In the genomic region with DNA sequence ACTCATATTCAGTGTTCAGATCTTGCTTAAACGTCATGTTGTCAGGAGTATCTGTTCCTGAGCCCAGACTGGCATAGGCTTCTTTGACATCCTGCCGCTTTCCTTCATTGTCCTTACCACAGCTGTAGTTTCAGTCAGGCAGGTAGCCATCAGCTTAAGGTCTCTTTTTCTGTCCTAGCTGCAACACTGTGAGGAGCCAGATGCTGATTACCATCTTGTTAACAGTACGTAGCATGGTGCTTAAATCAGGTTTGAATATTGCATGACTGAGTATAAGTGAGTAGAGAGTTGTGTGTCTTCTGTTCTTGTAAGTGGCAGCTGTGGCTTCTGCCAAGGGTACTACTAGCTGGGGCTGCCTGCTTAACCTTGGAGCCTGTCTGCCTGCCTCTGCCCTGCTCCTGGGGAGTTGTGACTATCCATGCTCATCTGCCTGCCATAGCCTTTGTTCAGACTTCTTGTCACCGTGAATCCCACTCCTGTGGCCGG, we compare ENCODE assay signal across 15 cellular contexts.
DNase-seq lines count a peak whose midpoint lies in the region; ATAC-seq and TF ChIP-seq lines count a peak whose summit lies in the region.
"Had no signal": no experiment of that assay in that cellular context is flagged by ENCODE, and none has a peak within 500 bp of the region (broad histone marks: within the 10 kb centered on the region; RNA-seq: fewer than 3 reads in every experiment).

No MANE protein-coding gene starts in this region.

- CTCF ChIA-PET in activated CD4-positive, alpha-beta T cell treated with anti-CD3 and anti-CD28 coated beads, Interleukin-2, amount 10 ng/mL, durations not matched to agents 7 days and 5 days (lab: Charles Lee) = no interaction called here

- H3K4me3 Mint-ChIP-seq in activated CD4-positive, alpha-beta T cell treated with anti-CD3 and anti-CD28 coated beads, Interleukin-2, amount 10 ng/mL, durations not matched to agents 7 days and 5 days = no peak overlapping the region
- H3K4me3 Mint-ChIP-seq: activated CD8-positive, alpha-beta T cell treated with anti-CD3 and anti-CD28 coated beads for 36 hours; B cell had no signal

- H3K4me1 ChIP-seq in DND-41 (ENCODE audit: insufficient read depth, low read length) (no peaks in the 10 kb centered on the region), foreskin keratinocyte (peaks cover 22% of the 10 kb centered on the region), parathyroid adenoma (peaks cover 36% of the 10 kb centered on the region)

- TF ChIP-seq CTCF in DND-41 (IDR thresholded peaks at IDR 0.05; ENCODE audit: borderline replicate concordance, extremely low read depth, low read length, poor library complexity, severe bottlenecking) = no peak
- TF ChIP-seq CTCF in foreskin keratinocyte (conservative IDR thresholded peaks at IDR 0.05) = no peak
- no peak for TF ChIP-seq CTCF in parathyroid adenoma (IDR thresholded peaks at IDR 0.05)

- H3K4me2 ChIP-seq in DND-41 (ENCODE audit: insufficient read depth, low read length) = no peak overlapping the region
- H3K4me2 ChIP-seq in parathyroid adenoma (ENCODE audit: low read length) = peak overlapping the region; percentile 5

- ATAC-seq in DND-41 (ENCODE audit: insufficient read depth, low read depth) = peak; percentile 49
- peak; percentile 29 for ATAC-seq in foreskin keratinocyte
- ATAC-seq: activated CD8-positive, alpha-beta T cell treated with anti-CD3 and anti-CD28 coated beads for 36 hours had no signal

- H3K36me3 ChIP-seq in DND-41 (ENCODE audit: insufficient read depth, low read length) (no peaks in the 10 kb centered on the region), parathyroid adenoma (ENCODE audit: control insufficient read depth, insufficient read depth, low read length) (no peaks in the 10 kb centered on the region)
- H3K36me3 ChIP-seq: esophagus muscularis mucosa had no signal

- peaks cover 25% of the 10 kb centered on the region for H4K20me1 ChIP-seq in DND-41 (ENCODE audit: insufficient read depth, low read length)

- H3K27me3 ChIP-seq in DND-41 (ENCODE audit: insufficient read depth, low read length, poor library complexity) (no peaks in the 10 kb centered on the region), foreskin keratinocyte (no peaks in the 10 kb centered on the region), parathyroid adenoma (ENCODE audit: control insufficient read depth, insufficient read depth, low read length) (no peaks in the 10 kb centered on the region)
- H3K27me3 ChIP-seq: esophagus muscularis mucosa had no signal

- no peak overlapping the region for H3K27ac ChIP-seq in DND-41 (ENCODE audit: low read length)
- no peak overlapping the region for H3K27ac ChIP-seq in foreskin keratinocyte
- H3K27ac ChIP-seq in parathyroid adenoma = peak overlapping the region; percentile 97
- H3K27ac ChIP-seq: esophagus muscularis mucosa had no signal

- H3K36me3 Mint-ChIP-seq in activated CD4-positive, alpha-beta T cell treated with anti-CD3 and anti-CD28 coated beads, Interleukin-2, amount 10 ng/mL, durations not matched to agents 7 days and 5 days (ENCODE audit: low read depth) = no peaks in the 10 kb centered on the region

- H3K79me2 ChIP-seq in DND-41 (ENCODE audit: insufficient read depth, low read length) (peaks cover 58% of the 10 kb centered on the region), parathyroid adenoma (peaks cover 18% of the 10 kb centered on the region)

- DNase-seq in DND-41 = no peak
- peak; percentile 1 for DNase-seq in NCI-H524 treated with DMSO at 0.1 percent for 48 hours (lab: John Stamatoyannopoulos, UW)
- no peak for DNase-seq in foreskin keratinocyte
- no peak for DNase-seq in NCI-H2107 (lab: John Stamatoyannopoulos, UW)
- DNase-seq in activated CD4-positive, alpha-beta T cell treated with anti-CD3 and anti-CD28 coated beads, Interleukin-2, amount 10 ng/mL, durations not matched to agents 7 days and 5 days = no peak
- no peak for DNase-seq in HT-29 (ENCODE audit: low spot score)
- no peak for DNase-seq in COR-L47 (lab: John Stamatoyannopoulos, UW)
- DNase-seq: activated CD8-positive, alpha-beta T cell treated with anti-CD3 and anti-CD28 coated beads for 36 hours; activated gamma-delta T cell; central memory CD4-positive, alpha-beta T cell; stimulated activated CD4-positive, alpha-beta T cell treated with anti-CD3 and anti-CD28 coated beads, Interleukin-4, amount 100 ng/mL, for 1 hour; stimulated activated naive CD4-positive, alpha-beta T cell treated with Interleukin-2 at 50 U/mL for 16 hours had no signal

- POLR2A ChIA-PET in activated CD4-positive, alpha-beta T cell treated with anti-CD3 and anti-CD28 coated beads, Interleukin-2, amount 10 ng/mL, durations not matched to agents 7 days and 5 days (lab: Charles Lee) = no interaction called here

- H3K9me3 ChIP-seq in DND-41 (ENCODE audit: insufficient read depth, low read length, severe bottlenecking) (no peaks in the 10 kb centered on the region), parathyroid adenoma (ENCODE audit: control insufficient read depth, low read length) (no peaks in the 10 kb centered on the region)
- H3K9me3 ChIP-seq: esophagus muscularis mucosa had no signal

- H2AFZ ChIP-seq in DND-41 (ENCODE audit: low read depth, low read length) = no peak overlapping the region
- H2AFZ ChIP-seq in parathyroid adenoma = peak overlapping the region; percentile 54

- H3K9me3 Mint-ChIP-seq in activated CD4-positive, alpha-beta T cell treated with anti-CD3 and anti-CD28 coated beads, Interleukin-2, amount 10 ng/mL, durations not matched to agents 7 days and 5 days = no peaks in the 10 kb centered on the region
- H3K9me3 Mint-ChIP-seq: activated CD8-positive, alpha-beta T cell treated with anti-CD3 and anti-CD28 coated beads for 36 hours had no signal

- no peaks in the 10 kb centered on the region for H3K27me3 Mint-ChIP-seq in activated CD4-positive, alpha-beta T cell treated with anti-CD3 and anti-CD28 coated beads, Interleukin-2, amount 10 ng/mL, durations not matched to agents 7 days and 5 days
- H3K27me3 Mint-ChIP-seq: activated CD8-positive, alpha-beta T cell treated with anti-CD3 and anti-CD28 coated beads for 36 hours; B cell had no signal

- H3K9ac ChIP-seq in DND-41 (ENCODE audit: low read depth, low read length) (no peak overlapping the region), parathyroid adenoma (no peak overlapping the region)

- H3K4me1 Mint-ChIP-seq in activated CD4-positive, alpha-beta T cell treated with anti-CD3 and anti-CD28 coated beads, Interleukin-2, amount 10 ng/mL, durations not matched to agents 7 days and 5 days = peaks cover 9% of the 10 kb centered on the region

- H3K27ac Mint-ChIP-seq in activated CD4-positive, alpha-beta T cell treated with anti-CD3 and anti-CD28 coated beads, Interleukin-2, amount 10 ng/mL, durations not matched to agents 7 days and 5 days = no peak overlapping the region
- H3K27ac Mint-ChIP-seq: activated CD8-positive, alpha-beta T cell treated with anti-CD3 and anti-CD28 coated beads for 36 hours; B cell had no signal

- no peak overlapping the region for H3K4me3 ChIP-seq in DND-41 (ENCODE audit: low read depth in 1 of 2, low read length in 2 of 2)
- H3K4me3 ChIP-seq in parathyroid adenoma (ENCODE audit: low read depth, low read length) = no peak overlapping the region
- H3K4me3 ChIP-seq: esophagus muscularis mucosa had no signal
